Comparison of ENCODE assay signal across 8 cellular contexts in genomic region chr11:67606477-67607295, GRCh38. TPM values are rescaled to one million over a fixed set of nuclear protein-coding genes. Genes with fewer than 3 reads are reported as not detected.
DNase-seq lines count a peak whose midpoint lies in the region; ATAC-seq and TF ChIP-seq lines count a peak whose summit lies in the region.

Gene NDUFV1, plus strand, starts transcription at chr11:67606936. Its CDS starts 69 bp downstream, at chr11:67607005.

- DNase-seq in CD14-positive monocyte (ENCODE audit: low spot score) (peak; percentile 89), NCI-H748 treated with DMSO at 0.1 percent for 48 hours (lab: John Stamatoyannopoulos, UW) (peak; percentile 88), right lobe of liver (peak; percentile 97 to 98 (median 97))
- peak; percentile 95 for DNase-seq in activated CD4-positive, alpha-beta T cell treated with anti-CD3 and anti-CD28 coated beads, Interleukin-2, amount 50 U/mL, for 4 hours
- peak; percentile 95 to 97 for DNase-seq in stimulated activated CD4-positive, alpha-beta T cell treated with anti-CD3 and anti-CD28 coated beads, Interleukin-4, amount 100 ng/mL, for 4 hours

- peaks cover 2 to 8% (median 3%) of the 10 kb centered on the region in 3 donors for H3K27me3 Mint-ChIP-seq in CD14-positive monocyte (ENCODE audit: low read depth in 3 of 3)
- H3K27me3 Mint-ChIP-seq in dendritic cell treated with granulocyte-macrophage colony-stimulating factor and Interleukin-4, amounts not matched to agents 40 ng/mL and 50 ng/mL, for 4 days, result peaks cover 21% of the 10 kb centered on the region

- no peaks in the 10 kb centered on the region for H3K27me3 ChIP-seq in right lobe of liver

- peak; percentile 64 for TF ChIP-seq POLR2A in right lobe of liver (IDR thresholded peaks at IDR 0.05)

- H3K36me3 Mint-ChIP-seq in CD14-positive monocyte, result peaks cover 31 to 33% of the 10 kb centered on the region in 2 donors
- H3K36me3 Mint-ChIP-seq in dendritic cell treated with granulocyte-macrophage colony-stimulating factor and Interleukin-4, amounts not matched to agents 40 ng/mL and 50 ng/mL, for 4 days (ENCODE audit: low read depth), result peaks cover 50% of the 10 kb centered on the region

- peaks cover 2 to 6% (median 4%) of the 10 kb centered on the region in 7 donors for H3K9me3 Mint-ChIP-seq in CD14-positive monocyte
- H3K9me3 Mint-ChIP-seq in dendritic cell treated with granulocyte-macrophage colony-stimulating factor and Interleukin-4, amounts not matched to agents 40 ng/mL and 50 ng/mL, for 4 days, result no peaks in the 10 kb centered on the region

- H3K27ac ChIP-seq in right lobe of liver, result peak within 1 kb of the TSS; percentile 57 to 78 (median 75)

- peaks cover 11% of the 10 kb centered on the region for H3K4me1 Mint-ChIP-seq in CD14-positive monocyte
- H3K4me1 Mint-ChIP-seq in dendritic cell treated with granulocyte-macrophage colony-stimulating factor and Interleukin-4, amounts not matched to agents 40 ng/mL and 50 ng/mL, for 4 days (ENCODE audit: low read depth), result peaks cover 30% of the 10 kb centered on the region

- peak; percentile 80 for TF ChIP-seq CTCF in CD14-positive monocyte (IDR thresholded peaks at IDR 0.05)
- peak; percentile 64 to 84 (median 70) for TF ChIP-seq CTCF in right lobe of liver (IDR thresholded peaks at IDR 0.05)

- H3K27ac Mint-ChIP-seq in CD14-positive monocyte, result peak within 1 kb of the TSS; percentile 76 to 94 (median 82)
- H3K27ac Mint-ChIP-seq in dendritic cell treated with granulocyte-macrophage colony-stimulating factor and Interleukin-4, amounts not matched to agents 40 ng/mL and 50 ng/mL, for 4 days, result peak within 1 kb of the TSS; percentile 87

- peak within 1 kb of the TSS; percentile 82 to 96 for H3K4me3 Mint-ChIP-seq in CD14-positive monocyte
- peak within 1 kb of the TSS; percentile 94 for H3K4me3 Mint-ChIP-seq in dendritic cell treated with granulocyte-macrophage colony-stimulating factor and Interleukin-4, amounts not matched to agents 40 ng/mL and 50 ng/mL, for 4 days

- H3K36me3 ChIP-seq in right lobe of liver, result peaks cover 0 to 21% (median 4%) of the 10 kb centered on the region in 4 donors

- H3K4me1 ChIP-seq in right lobe of liver, result peaks cover 0 to 8% (median 4%) of the 10 kb centered on the region in 4 donors

- peak within 1 kb of the TSS; percentile 95 to 100 (median 96) for H3K4me3 ChIP-seq in right lobe of liver

- intact Hi-C loops in CD14-positive monocyte (cut with micrococcal nuclease), result loop anchor here (5.0 kb wide), 1 partner anchor 34 kb away; no protein-coding TSS in a partner anchor
- intact Hi-C loops in dendritic cell treated with granulocyte-macrophage colony-stimulating factor and Interleukin-4, amounts not matched to agents 40 ng/mL and 50 ng/mL, for 4 days (cut with micrococcal nuclease), result loop anchor here (1.0 to 5.0 kb wide), 2 partner anchors 8 to 34 kb away; no protein-coding TSS in a partner anchor
- intact Hi-C loops in right lobe of liver (cut with DNase I), result no loop called here

- ATAC-seq in GM19351 (IDR thresholded peaks at IDR 0.05; ENCODE audit: unreplicated experiment) (peak; percentile 97), HG03521 (IDR thresholded peaks at IDR 0.05; ENCODE audit: unreplicated experiment) (peak; percentile 88), right lobe of liver (peak; percentile 98 to 99 (median 98))

- no peaks in the 10 kb centered on the region for H3K9me3 ChIP-seq in right lobe of liver

- WGBS in right lobe of liver (ENCODE audit: insufficient coverage, low coverage, low lambda C conversion rate, missing lambda C conversion rate), result 11% methylated on average over 5 of the region's 70 CpGs

RNA-seq across cellular contexts. Expression of gene NDUFV1, which starts in this region (rescaled TPM):
- 10 to 100 TPM; 71.6 to 72.1 TPM for polyA plus RNA-seq in CD14-positive monocyte
- total RNA-seq in right lobe of liver, result 100 to 1,000 TPM; 151 to 214 (median 163) TPM

Comparison
In these comparisons a context has a peak if more than half of its experiments do, and no peak if none do; other contexts are left out.
1. Peak in every context shown above with its lines: DNase-seq, ATAC-seq, H3K4me3 ChIP-seq and H3K27ac ChIP-seq.
2. intact Hi-C loops: an anchor here in CD14-positive monocyte (5.0 kb wide) and dendritic cell treated with granulocyte-macrophage colony-stimulating factor and Interleukin-4, amounts not matched to agents 40 ng/mL and 50 ng/mL, for 4 days (1.0 to 5.0 kb wide); none called in right lobe of liver.